ENCODE assay signal across 8 cellular contexts in genomic region chr6:32940656-32941411, GRCh38. TPM values are rescaled to one million over a fixed set of nuclear protein-coding genes. Genes with fewer than 3 reads are reported as not detected.
DNase-seq lines count a peak whose midpoint lies in the region; ATAC-seq and TF ChIP-seq lines count a peak whose summit lies in the region.

HLA-DMB (minus strand) TSS chr6:32941028; CDS start chr6:32940807, 221 bp downstream.

- no peak within 1 kb of the TSS for H3K27ac ChIP-seq in HUES64 (ENCODE audit: low read depth, low read length)
- H3K27ac ChIP-seq in SU-DHL-6 (ENCODE audit: low read depth, low read length) = peak within 1 kb of the TSS; percentile 97
- H3K27ac ChIP-seq in body of pancreas = peak within 1 kb of the TSS in 3 of 4 donors; percentile 36 to 66 (median 60)

- H3K4me3 ChIP-seq in GM08714 (ENCODE audit: low read length) (peak within 1 kb of the TSS; percentile 100), HUES64 (ENCODE audit: low read length) (peak within 1 kb of the TSS; percentile 25), SU-DHL-6 (ENCODE audit: insufficient read depth, low read length, poor library complexity, severe bottlenecking) (peak within 1 kb of the TSS; percentile 74), body of pancreas (no peak within 1 kb of the TSS)

- H3K4me2 ChIP-seq in SU-DHL-6 (ENCODE audit: low read depth, low read length, poor library complexity, severe bottlenecking) = peak within 1 kb of the TSS; percentile 72

- no peaks in the 10 kb centered on the region for H4K20me1 ChIP-seq in SU-DHL-6 (ENCODE audit: low read depth, low read length)

- no peaks in the 10 kb centered on the region; the same call in 1 of the 2 replicates for H3K27me3 ChIP-seq in HUES64 (ENCODE audit: insufficient read depth, low read length)
- no peaks in the 10 kb centered on the region for H3K27me3 ChIP-seq in SU-DHL-6 (ENCODE audit: low read length)
- no peaks in the 10 kb centered on the region for H3K27me3 ChIP-seq in body of pancreas

- H3K9me3 ChIP-seq in HUES64 (ENCODE audit: insufficient read depth, low read depth, low read length) (no peaks in the 10 kb centered on the region), SU-DHL-6 (ENCODE audit: insufficient read depth, low read length) (no peaks in the 10 kb centered on the region), body of pancreas (no peaks in the 10 kb centered on the region)

- peaks cover 44% of the 10 kb centered on the region for H3K79me2 ChIP-seq in SU-DHL-6 (ENCODE audit: insufficient read depth, low read length)

- no peaks in the 10 kb centered on the region for H3K9me2 ChIP-seq in SU-DHL-6 (replicated peaks; ENCODE audit: insufficient read depth, low read length)

- peaks cover 76% of the 10 kb centered on the region for H3F3A ChIP-seq in SU-DHL-6 (ENCODE audit: insufficient read depth)

- H3K9ac ChIP-seq in HUES64 (ENCODE audit: low read depth, low read length) (no peak within 1 kb of the TSS), SU-DHL-6 (ENCODE audit: low read length) (peak within 1 kb of the TSS; percentile 82)

- 77% methylated on average over 10 of the region's 10 CpGs for WGBS in HUES64
- 2 to 11% methylated on average over 10 of the region's 10 CpGs for WGBS in body of pancreas, 2 donors

- H3K36me3 ChIP-seq in HUES64 (ENCODE audit: insufficient read depth, low read length) (no peaks in the 10 kb centered on the region), SU-DHL-6 (ENCODE audit: low read length) (peaks cover 26% of the 10 kb centered on the region), body of pancreas (replicated peaks in 1 of 2; ENCODE audit: insufficient read depth in 1 of 2, low read depth in 2 of 2) (no peaks in the 10 kb centered on the region)

- DNase-seq in body of pancreas (peak; percentile 58 to 89 (median 68)), hypothalamus (lab: John Stamatoyannopoulos, UW) (peak in 26 of 51 donors; percentile 5 to 59 (median 38)), renal cortical epithelial cell (ENCODE audit: low read depth) (peak; percentile 93), GF-D8 (lab: John Stamatoyannopoulos, UW) (no peak)

- TF ChIP-seq CTCF in SU-DHL-6 (IDR thresholded peaks at IDR 0.05; ENCODE audit: insufficient read depth, low read length, poor library complexity, severe bottlenecking) (no peak), body of pancreas (IDR thresholded peaks at IDR 0.05) (peak in 1 of 7 experiments; percentile 4)

- intact Hi-C loops in body of pancreas (cut with DNase I) = no loop called here

- H3K4me1 ChIP-seq in HUES64 (ENCODE audit: insufficient read depth, low read length) (peaks cover 6% of the 10 kb centered on the region; the same call in 1 of the 2 replicates), body of pancreas (peaks cover 5% of the 10 kb centered on the region)

- TF ChIP-seq POLR2A in body of pancreas (IDR thresholded peaks at IDR 0.05) = peak in 2 of 3 donors; percentile 37 to 72

- ATAC-seq in GM21515 (IDR thresholded peaks at IDR 0.05; ENCODE audit: unreplicated experiment) (peak; percentile 45), body of pancreas (peak; percentile 99)

- no peak within 1 kb of the TSS for H2AFZ ChIP-seq in SU-DHL-6 (ENCODE audit: low read depth, low read length, severe bottlenecking)

RNA-seq across cellular contexts. Expression of gene HLA-DMB, which starts in this region (rescaled TPM):
- 0.45 TPM for polyA plus RNA-seq in HUES64 (2013, experiment 1 of 2)
- polyA plus RNA-seq in HUES64 (2013, experiment 2 of 2) = 0.82 TPM
- total RNA-seq in body of pancreas (10 to 100 TPM in 1 of 2 donors, 1 to 10 TPM in 1; 3.0 to 14.3 TPM), renal cortical epithelial cell (2.1 and 18.9 TPM in 2 replicates)

Comparison
In these comparisons a context has a peak if more than half of its experiments do, and no peak if none do; other contexts are left out.
1. H3K4me3 ChIP-seq: peak in GM08714 (single experiment), HUES64 (single experiment) and SU-DHL-6 (single experiment); none in body of pancreas (0 of 2).